ENCODE assay signal across 8 cellular contexts in the genomic region with DNA sequence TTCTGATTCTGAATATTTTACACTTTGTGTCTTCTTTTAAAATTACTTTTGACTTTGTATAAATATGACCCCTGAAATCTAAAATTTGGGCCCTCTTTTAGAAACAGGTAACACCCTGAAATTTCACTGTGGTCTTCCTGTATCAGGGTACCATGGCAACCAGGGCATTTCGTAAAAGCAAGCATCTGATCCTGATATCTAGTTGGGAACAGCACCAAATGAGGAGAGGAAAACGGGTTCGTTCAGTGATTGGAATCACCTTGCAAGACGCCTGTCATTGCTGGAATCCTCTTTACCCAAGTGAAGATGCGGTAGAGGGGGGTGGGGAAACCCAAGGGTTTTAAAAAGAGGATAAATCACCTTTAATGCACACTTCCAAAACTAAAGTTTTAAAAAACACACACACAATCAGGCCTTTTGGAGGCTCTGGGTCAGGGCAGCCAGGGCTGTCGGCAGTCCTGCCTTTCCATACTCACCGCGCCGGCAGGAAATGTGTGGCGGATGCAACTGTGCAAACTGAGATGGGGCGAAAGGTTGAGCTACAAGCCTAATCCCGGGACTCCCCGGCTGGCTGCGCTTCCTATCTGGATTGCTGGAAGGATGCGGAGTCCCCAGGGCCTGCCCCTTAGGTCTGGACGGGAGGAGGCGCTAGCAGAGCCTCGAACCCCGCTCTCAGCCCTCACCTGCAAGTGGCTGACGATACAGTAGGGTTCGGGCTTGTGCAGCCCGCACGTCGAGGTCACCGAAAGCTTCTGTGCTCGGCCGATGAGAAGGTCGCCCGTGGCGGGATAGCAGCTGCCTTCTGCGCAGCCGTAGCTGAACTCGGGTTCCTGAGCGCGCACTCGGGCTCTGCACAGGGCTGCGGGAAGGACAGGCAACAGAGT. TPM values are rescaled to one million over a fixed set of nuclear protein-coding genes. Genes with fewer than 3 reads are reported as not detected.
A peak's percentile ranks its signal among the peaks of the same experiment; 100 is the strongest.
DNase-seq lines count a peak whose midpoint lies in the region; ATAC-seq and TF ChIP-seq lines count a peak whose summit lies in the region.

No MANE protein-coding gene starts in this region.

- no peak overlapping the region for H3K27ac Mint-ChIP-seq in activated naive CD4-positive, alpha-beta T cell treated with anti-CD3 and anti-CD28 coated beads, Interleukin-2, amount 50 U/mL, for 24 hours
- H3K27ac Mint-ChIP-seq in brain: peak overlapping the region; percentile 38 to 98 (median 93)
- no peak overlapping the region for H3K27ac Mint-ChIP-seq in stimulated activated memory B cell treated with anti-CD40 and anti-IgM and Interleukin-4, amounts not matched to agents 10 μg/mL and 1 μg/mL and 100 μg/mL, for 72 hours

- peaks cover 18% of the 10 kb centered on the region for H3K4me1 Mint-ChIP-seq in activated naive CD4-positive, alpha-beta T cell treated with anti-CD3 and anti-CD28 coated beads, Interleukin-2, amount 50 U/mL, for 24 hours
- peaks cover 61% of the 10 kb centered on the region for H3K4me1 Mint-ChIP-seq in brain
- H3K4me1 Mint-ChIP-seq in stimulated activated memory B cell treated with anti-CD40 and anti-IgM and Interleukin-4, amounts not matched to agents 10 μg/mL and 1 μg/mL and 100 μg/mL, for 72 hours: peaks cover 23% of the 10 kb centered on the region

- H3K4me3 Mint-ChIP-seq in activated naive CD4-positive, alpha-beta T cell treated with anti-CD3 and anti-CD28 coated beads, Interleukin-2, amount 50 U/mL, for 24 hours: peak overlapping the region; percentile 64
- peak overlapping the region; percentile 87 to 97 (median 92) for H3K4me3 Mint-ChIP-seq in brain
- peak overlapping the region; percentile 75 for H3K4me3 Mint-ChIP-seq in stimulated activated memory B cell treated with anti-CD40 and anti-IgM and Interleukin-4, amounts not matched to agents 10 μg/mL and 1 μg/mL and 100 μg/mL, for 72 hours

- TF ChIP-seq CTCF in brain (conservative IDR thresholded peaks at IDR 0.05): no peak

- no peak for ATAC-seq in stimulated activated memory B cell treated with anti-CD40 and anti-IgM and Interleukin-4, amounts not matched to agents 10 μg/mL and 1 μg/mL and 100 μg/mL, for 72 hours
- no peak for ATAC-seq in activated CD4-positive, CD25-positive, alpha-beta regulatory T cell treated with anti-CD3 and anti-CD28 coated beads, Interleukin-2, amount 50 U/mL, for 24 hours
- no peak for ATAC-seq in GM18858 (IDR thresholded peaks at IDR 0.05; ENCODE audit: unreplicated experiment)

- no peak for DNase-seq in activated naive CD4-positive, alpha-beta T cell (lab: John Stamatoyannopoulos, UW)
- DNase-seq in iris pigment epithelial cell (ENCODE audit: low read depth): peak; percentile 45
- DNase-seq in NCI-H774 (lab: John Stamatoyannopoulos, UW): no peak

- peaks cover 39% of the 10 kb centered on the region for H3K27me3 Mint-ChIP-seq in activated naive CD4-positive, alpha-beta T cell treated with anti-CD3 and anti-CD28 coated beads, Interleukin-2, amount 50 U/mL, for 24 hours
- peaks cover 86% of the 10 kb centered on the region for H3K27me3 Mint-ChIP-seq in brain
- H3K27me3 Mint-ChIP-seq in stimulated activated memory B cell treated with anti-CD40 and anti-IgM and Interleukin-4, amounts not matched to agents 10 μg/mL and 1 μg/mL and 100 μg/mL, for 72 hours: peaks cover 51% of the 10 kb centered on the region

- no peaks in the 10 kb centered on the region for H3K9me3 Mint-ChIP-seq in activated naive CD4-positive, alpha-beta T cell treated with anti-CD3 and anti-CD28 coated beads, Interleukin-2, amount 50 U/mL, for 24 hours
- peaks cover 0 to 5% (median 0%) of the 10 kb centered on the region in 5 experiments for H3K9me3 Mint-ChIP-seq in brain
- H3K9me3 Mint-ChIP-seq in stimulated activated memory B cell treated with anti-CD40 and anti-IgM and Interleukin-4, amounts not matched to agents 10 μg/mL and 1 μg/mL and 100 μg/mL, for 72 hours: no peaks in the 10 kb centered on the region

- H3K36me3 Mint-ChIP-seq in activated naive CD4-positive, alpha-beta T cell treated with anti-CD3 and anti-CD28 coated beads, Interleukin-2, amount 50 U/mL, for 24 hours: no peaks in the 10 kb centered on the region
- H3K36me3 Mint-ChIP-seq in brain: peaks cover 14% of the 10 kb centered on the region
- H3K36me3 Mint-ChIP-seq in stimulated activated memory B cell treated with anti-CD40 and anti-IgM and Interleukin-4, amounts not matched to agents 10 μg/mL and 1 μg/mL and 100 μg/mL, for 72 hours: no peaks in the 10 kb centered on the region

RNA-seq across cellular contexts. Expression of a gene that starts 1.8 kb away (rescaled TPM):
- polyA plus RNA-seq in brain (ENCODE audit: insufficient read depth, low read depth, low replicate concordance): 11.2 TPM

Comparison
In these comparisons a context has a peak if more than half of its experiments do, and no peak if none do; other contexts are left out.
1. H3K27ac Mint-ChIP-seq: peak in brain (5 of 5); none in activated naive CD4-positive, alpha-beta T cell treated with anti-CD3 and anti-CD28 coated beads, Interleukin-2, amount 50 U/mL, for 24 hours (single experiment) and stimulated activated memory B cell treated with anti-CD40 and anti-IgM and Interleukin-4, amounts not matched to agents 10 μg/mL and 1 μg/mL and 100 μg/mL, for 72 hours (single experiment).
2. Peak in every context shown above with its lines, with median percentiles within 50 percentile points of each other: H3K4me3 Mint-ChIP-seq.